In the genomic region with DNA sequence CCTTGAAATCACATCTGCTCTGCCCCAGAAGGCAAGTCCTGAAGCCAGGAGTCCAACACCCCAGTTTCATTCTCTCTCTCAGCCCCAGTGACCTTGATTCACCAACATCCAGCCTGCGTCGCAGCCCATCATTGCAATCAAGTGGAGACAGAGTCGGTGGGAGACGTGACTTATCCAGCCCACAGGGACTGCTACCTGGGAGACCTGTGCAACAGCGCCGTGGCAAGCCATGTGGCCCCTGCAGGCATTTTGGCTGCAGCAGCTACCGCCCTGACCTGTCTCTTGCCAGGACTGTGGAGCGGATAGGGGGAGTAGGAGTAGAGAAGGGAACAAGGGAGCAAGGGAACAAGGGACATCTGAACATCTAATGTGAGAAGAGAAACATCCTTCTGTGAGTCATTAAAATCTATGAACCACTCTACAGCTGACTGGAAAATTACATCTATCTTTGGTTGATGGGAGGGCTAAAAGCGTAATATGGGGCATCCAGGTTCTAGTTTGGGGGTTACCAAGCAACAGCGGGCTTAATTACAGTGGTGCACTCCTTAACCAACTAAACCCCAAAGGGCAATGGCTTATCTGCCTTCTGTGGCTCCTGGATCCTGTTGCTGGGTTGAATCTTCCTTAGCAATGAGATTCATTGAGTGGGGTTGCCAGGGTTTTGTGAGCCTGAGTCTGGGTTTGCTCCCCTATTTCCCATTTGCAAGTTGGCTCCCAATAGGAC, we compare ENCODE assay signal across 1 cellular context.
TF ChIP-seq lines count a peak whose summit lies in the region.

No MANE protein-coding gene starts in this region.

TF ChIP-seq in HepG2, 621 proteins besides CTCF, POLR2A, EP300 and RAD21 (continued from another document and continues in another):
- TF ChIP-seq, protein P1, sequence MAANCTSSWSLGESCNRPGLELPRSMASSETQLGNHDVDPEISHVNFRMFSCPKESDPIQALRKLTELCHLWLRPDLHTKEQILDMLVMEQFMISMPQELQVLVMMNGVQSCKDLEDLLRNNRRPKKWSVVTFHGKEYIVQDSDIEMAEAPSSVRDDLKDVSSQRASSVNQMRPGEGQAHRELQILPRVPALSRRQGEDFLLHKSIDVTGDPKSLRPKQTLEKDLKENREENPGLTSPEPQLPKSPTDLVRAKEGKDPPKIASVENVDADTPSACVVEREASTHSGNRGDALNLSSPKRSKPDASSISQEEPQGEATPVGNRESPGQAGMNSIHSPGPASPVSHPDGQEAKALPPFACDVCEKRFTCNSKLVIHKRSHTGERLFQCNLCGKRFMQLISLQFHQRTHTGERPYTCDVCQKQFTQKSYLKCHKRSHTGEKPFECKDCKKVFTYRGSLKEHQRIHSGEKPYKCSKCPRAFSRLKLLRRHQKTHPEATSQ (CRISPR knock-in tag; IDR thresholded peaks at IDR 0.05; ENCODE audit: borderline replicate concordance), result no peak
- TF ChIP-seq TBX3 (IDR thresholded peaks at IDR 0.05; ENCODE audit: borderline replicate concordance) (no peak), ZNF776 (CRISPR knock-in tag; IDR thresholded peaks at IDR 0.05) (no peak), ZNF124 (CRISPR knock-in tag; IDR thresholded peaks at IDR 0.05) (no peak), FOSL1 (CRISPR knock-in tag; IDR thresholded peaks at IDR 0.05; ENCODE audit: borderline replicate concordance) (no peak), CEBPG (CRISPR knock-in tag; IDR thresholded peaks at IDR 0.05) (peak; percentile 37; the same call in 1 of the 2 replicates), XRCC5 (optimal IDR thresholded peaks at IDR 0.05; ENCODE audit: low read length) (peak; percentile 99), ZMAT3 (CRISPR knock-in tag; conservative IDR thresholded peaks at IDR 0.05) (no peak), ARID2 (CRISPR knock-in tag; IDR thresholded peaks at IDR 0.05; ENCODE audit: borderline replicate concordance) (no peak), ZNF331 (CRISPR knock-in tag; IDR thresholded peaks at IDR 0.05) (peak; percentile 69; the same call in 1 of the 2 replicates), ZNF792 (CRISPR knock-in tag; IDR thresholded peaks at IDR 0.05) (0 out of 2 replicates have a peak, but pooled peaks have one; percentile 57), NFYC (CRISPR knock-in tag; IDR thresholded peaks at IDR 0.05) (no peak), MYC (CRISPR knock-in tag; IDR thresholded peaks at IDR 0.05; ENCODE audit: borderline replicate concordance) (peak; percentile 66; the same call in 1 of the 2 replicates), ZNF205 (CRISPR knock-in tag; IDR thresholded peaks at IDR 0.05) (peak; percentile 68; the same call in 1 of the 2 replicates), MTA1 (CRISPR knock-in tag; IDR thresholded peaks at IDR 0.05; ENCODE audit: borderline replicate concordance) (peak; percentile 51; the same call in 1 of the 2 replicates), AGO2 (optimal IDR thresholded peaks at IDR 0.05; ENCODE audit: low read depth, low read length) (no peak), CBX5 (CRISPR knock-in tag; IDR thresholded peaks at IDR 0.05; ENCODE audit: borderline replicate concordance) (peak; percentile 74; the same call in 1 of the 2 replicates), KDM2A (CRISPR knock-in tag; IDR thresholded peaks at IDR 0.05; ENCODE audit: borderline replicate concordance, low read depth) (peak; percentile 68; the same call in 1 of the 2 replicates), KMT2B (CRISPR knock-in tag; IDR thresholded peaks at IDR 0.05) (0 out of 2 replicates have a peak, but pooled peaks have one; percentile 23), ERF (CRISPR knock-in tag; IDR thresholded peaks at IDR 0.05) (peak; percentile 58; the same call in 1 of the 2 replicates), ZNF292 (CRISPR knock-in tag; IDR thresholded peaks at IDR 0.05; ENCODE audit: borderline replicate concordance, low read depth) (peak; percentile 64; the same call in 1 of the 2 replicates), SMAD3 (CRISPR knock-in tag; IDR thresholded peaks at IDR 0.05) (no peak), ZNF781 (CRISPR knock-in tag; IDR thresholded peaks at IDR 0.05; ENCODE audit: borderline replicate concordance, not compliant biosample characterization) (peak; percentile 59), TSC22D2 (CRISPR knock-in tag; IDR thresholded peaks at IDR 0.05; ENCODE audit: borderline replicate concordance) (no peak), KDM5B (CRISPR knock-in tag; IDR thresholded peaks at IDR 0.05; ENCODE audit: borderline replicate concordance) (0 out of 2 replicates have a peak, but pooled peaks have one; percentile 8), MYNN (CRISPR knock-in tag; IDR thresholded peaks at IDR 0.05; ENCODE audit: low read depth) (0 out of 2 replicates have a peak, but pooled peaks have one; percentile 85), FOXA3 (CRISPR knock-in tag; IDR thresholded peaks at IDR 0.05) (0 out of 2 replicates have a peak, but pooled peaks have one; percentile 16), DMAP1 (CRISPR knock-in tag; IDR thresholded peaks at IDR 0.05) (0 out of 2 replicates have a peak, but pooled peaks have one; percentile 47), NCOA2 (CRISPR knock-in tag; IDR thresholded peaks at IDR 0.05) (peak; percentile 16; the same call in 1 of the 2 replicates), HDAC2 (CRISPR knock-in tag; IDR thresholded peaks at IDR 0.05) (peak; percentile 56; the same call in 1 of the 2 replicates), NRL (CRISPR knock-in tag; IDR thresholded peaks at IDR 0.05; ENCODE audit: borderline replicate concordance) (peak; percentile 52; the same call in 1 of the 2 replicates), LCORL (IDR thresholded peaks at IDR 0.05) (no peak), LCORL (CRISPR knock-in tag; IDR thresholded peaks at IDR 0.05) (peak; percentile 64), ZFX (CRISPR knock-in tag; IDR thresholded peaks at IDR 0.05; ENCODE audit: low read depth) (peak; percentile 45; the same call in 1 of the 2 replicates), TEAD3 (CRISPR knock-in tag; optimal IDR thresholded peaks at IDR 0.05; ENCODE audit: borderline replicate concordance) (peak; percentile 86), ZNF367 (CRISPR knock-in tag; IDR thresholded peaks at IDR 0.05; ENCODE audit: borderline replicate concordance) (no peak)
- TF ChIP-seq, protein P2, sequence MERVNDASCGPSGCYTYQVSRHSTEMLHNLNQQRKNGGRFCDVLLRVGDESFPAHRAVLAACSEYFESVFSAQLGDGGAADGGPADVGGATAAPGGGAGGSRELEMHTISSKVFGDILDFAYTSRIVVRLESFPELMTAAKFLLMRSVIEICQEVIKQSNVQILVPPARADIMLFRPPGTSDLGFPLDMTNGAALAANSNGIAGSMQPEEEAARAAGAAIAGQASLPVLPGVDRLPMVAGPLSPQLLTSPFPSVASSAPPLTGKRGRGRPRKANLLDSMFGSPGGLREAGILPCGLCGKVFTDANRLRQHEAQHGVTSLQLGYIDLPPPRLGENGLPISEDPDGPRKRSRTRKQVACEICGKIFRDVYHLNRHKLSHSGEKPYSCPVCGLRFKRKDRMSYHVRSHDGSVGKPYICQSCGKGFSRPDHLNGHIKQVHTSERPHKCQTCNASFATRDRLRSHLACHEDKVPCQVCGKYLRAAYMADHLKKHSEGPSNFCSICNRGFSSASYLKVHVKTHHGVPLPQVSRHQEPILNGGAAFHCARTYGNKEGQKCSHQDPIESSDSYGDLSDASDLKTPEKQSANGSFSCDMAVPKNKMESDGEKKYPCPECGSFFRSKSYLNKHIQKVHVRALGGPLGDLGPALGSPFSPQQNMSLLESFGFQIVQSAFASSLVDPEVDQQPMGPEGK (CRISPR knock-in tag; IDR thresholded peaks at IDR 0.05), result peak; percentile 71
- TF ChIP-seq, protein P3, sequence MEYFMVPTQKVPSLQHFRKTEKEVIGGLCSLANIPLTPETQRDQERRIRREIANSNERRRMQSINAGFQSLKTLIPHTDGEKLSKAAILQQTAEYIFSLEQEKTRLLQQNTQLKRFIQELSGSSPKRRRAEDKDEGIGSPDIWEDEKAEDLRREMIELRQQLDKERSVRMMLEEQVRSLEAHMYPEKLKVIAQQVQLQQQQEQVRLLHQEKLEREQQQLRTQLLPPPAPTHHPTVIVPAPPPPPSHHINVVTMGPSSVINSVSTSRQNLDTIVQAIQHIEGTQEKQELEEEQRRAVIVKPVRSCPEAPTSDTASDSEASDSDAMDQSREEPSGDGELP (IDR thresholded peaks at IDR 0.05; ENCODE audit: borderline replicate concordance, low read depth), result 0 out of 2 replicates have a peak, but pooled peaks have one; percentile 16
- TF ChIP-seq, protein P4, sequence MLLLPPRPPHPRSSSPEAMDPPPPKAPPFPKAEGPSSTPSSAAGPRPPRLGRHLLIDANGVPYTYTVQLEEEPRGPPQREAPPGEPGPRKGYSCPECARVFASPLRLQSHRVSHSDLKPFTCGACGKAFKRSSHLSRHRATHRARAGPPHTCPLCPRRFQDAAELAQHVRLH (CRISPR knock-in tag; IDR thresholded peaks at IDR 0.05; ENCODE audit: borderline replicate concordance, low read depth), result peak; percentile 56; the same call in 1 of the 2 replicates
- TF ChIP-seq, protein P5, sequence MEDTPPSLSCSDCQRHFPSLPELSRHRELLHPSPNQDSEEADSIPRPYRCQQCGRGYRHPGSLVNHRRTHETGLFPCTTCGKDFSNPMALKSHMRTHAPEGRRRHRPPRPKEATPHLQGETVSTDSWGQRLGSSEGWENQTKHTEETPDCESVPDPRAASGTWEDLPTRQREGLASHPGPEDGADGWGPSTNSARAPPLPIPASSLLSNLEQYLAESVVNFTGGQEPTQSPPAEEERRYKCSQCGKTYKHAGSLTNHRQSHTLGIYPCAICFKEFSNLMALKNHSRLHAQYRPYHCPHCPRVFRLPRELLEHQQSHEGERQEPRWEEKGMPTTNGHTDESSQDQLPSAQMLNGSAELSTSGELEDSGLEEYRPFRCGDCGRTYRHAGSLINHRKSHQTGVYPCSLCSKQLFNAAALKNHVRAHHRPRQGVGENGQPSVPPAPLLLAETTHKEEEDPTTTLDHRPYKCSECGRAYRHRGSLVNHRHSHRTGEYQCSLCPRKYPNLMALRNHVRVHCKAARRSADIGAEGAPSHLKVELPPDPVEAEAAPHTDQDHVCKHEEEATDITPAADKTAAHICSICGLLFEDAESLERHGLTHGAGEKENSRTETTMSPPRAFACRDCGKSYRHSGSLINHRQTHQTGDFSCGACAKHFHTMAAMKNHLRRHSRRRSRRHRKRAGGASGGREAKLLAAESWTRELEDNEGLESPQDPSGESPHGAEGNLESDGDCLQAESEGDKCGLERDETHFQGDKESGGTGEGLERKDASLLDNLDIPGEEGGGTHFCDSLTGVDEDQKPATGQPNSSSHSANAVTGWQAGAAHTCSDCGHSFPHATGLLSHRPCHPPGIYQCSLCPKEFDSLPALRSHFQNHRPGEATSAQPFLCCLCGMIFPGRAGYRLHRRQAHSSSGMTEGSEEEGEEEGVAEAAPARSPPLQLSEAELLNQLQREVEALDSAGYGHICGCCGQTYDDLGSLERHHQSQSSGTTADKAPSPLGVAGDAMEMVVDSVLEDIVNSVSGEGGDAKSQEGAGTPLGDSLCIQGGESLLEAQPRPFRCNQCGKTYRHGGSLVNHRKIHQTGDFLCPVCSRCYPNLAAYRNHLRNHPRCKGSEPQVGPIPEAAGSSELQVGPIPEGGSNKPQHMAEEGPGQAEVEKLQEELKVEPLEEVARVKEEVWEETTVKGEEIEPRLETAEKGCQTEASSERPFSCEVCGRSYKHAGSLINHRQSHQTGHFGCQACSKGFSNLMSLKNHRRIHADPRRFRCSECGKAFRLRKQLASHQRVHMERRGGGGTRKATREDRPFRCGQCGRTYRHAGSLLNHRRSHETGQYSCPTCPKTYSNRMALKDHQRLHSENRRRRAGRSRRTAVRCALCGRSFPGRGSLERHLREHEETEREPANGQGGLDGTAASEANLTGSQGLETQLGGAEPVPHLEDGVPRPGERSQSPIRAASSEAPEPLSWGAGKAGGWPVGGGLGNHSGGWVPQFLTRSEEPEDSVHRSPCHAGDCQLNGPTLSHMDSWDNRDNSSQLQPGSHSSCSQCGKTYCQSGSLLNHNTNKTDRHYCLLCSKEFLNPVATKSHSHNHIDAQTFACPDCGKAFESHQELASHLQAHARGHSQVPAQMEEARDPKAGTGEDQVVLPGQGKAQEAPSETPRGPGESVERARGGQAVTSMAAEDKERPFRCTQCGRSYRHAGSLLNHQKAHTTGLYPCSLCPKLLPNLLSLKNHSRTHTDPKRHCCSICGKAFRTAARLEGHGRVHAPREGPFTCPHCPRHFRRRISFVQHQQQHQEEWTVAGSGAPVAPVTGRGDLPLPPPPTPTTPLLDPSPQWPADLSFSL (CRISPR knock-in tag; IDR thresholded peaks at IDR 0.05), result no peak
- TF ChIP-seq, protein P6, sequence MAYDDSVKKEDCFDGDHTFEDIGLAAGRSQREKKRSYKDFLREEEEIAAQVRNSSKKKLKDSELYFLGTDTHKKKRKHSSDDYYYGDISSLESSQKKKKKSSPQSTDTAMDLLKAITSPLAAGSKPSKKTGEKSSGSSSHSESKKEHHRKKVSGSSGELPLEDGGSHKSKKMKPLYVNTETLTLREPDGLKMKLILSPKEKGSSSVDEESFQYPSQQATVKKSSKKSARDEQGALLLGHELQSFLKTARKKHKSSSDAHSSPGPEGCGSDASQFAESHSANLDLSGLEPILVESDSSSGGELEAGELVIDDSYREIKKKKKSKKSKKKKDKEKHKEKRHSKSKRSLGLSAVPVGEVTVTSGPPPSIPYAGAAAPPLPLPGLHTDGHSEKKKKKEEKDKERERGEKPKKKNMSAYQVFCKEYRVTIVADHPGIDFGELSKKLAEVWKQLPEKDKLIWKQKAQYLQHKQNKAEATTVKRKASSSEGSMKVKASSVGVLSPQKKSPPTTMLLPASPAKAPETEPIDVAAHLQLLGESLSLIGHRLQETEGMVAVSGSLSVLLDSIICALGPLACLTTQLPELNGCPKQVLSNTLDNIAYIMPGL (CRISPR knock-in tag; IDR thresholded peaks at IDR 0.05; ENCODE audit: borderline replicate concordance in 1 of 2, low read depth in 1 of 2), result peak in 1 of 2 experiments; percentile 91; a peak in 2 of 4 replicates
- TF ChIP-seq, protein P7, sequence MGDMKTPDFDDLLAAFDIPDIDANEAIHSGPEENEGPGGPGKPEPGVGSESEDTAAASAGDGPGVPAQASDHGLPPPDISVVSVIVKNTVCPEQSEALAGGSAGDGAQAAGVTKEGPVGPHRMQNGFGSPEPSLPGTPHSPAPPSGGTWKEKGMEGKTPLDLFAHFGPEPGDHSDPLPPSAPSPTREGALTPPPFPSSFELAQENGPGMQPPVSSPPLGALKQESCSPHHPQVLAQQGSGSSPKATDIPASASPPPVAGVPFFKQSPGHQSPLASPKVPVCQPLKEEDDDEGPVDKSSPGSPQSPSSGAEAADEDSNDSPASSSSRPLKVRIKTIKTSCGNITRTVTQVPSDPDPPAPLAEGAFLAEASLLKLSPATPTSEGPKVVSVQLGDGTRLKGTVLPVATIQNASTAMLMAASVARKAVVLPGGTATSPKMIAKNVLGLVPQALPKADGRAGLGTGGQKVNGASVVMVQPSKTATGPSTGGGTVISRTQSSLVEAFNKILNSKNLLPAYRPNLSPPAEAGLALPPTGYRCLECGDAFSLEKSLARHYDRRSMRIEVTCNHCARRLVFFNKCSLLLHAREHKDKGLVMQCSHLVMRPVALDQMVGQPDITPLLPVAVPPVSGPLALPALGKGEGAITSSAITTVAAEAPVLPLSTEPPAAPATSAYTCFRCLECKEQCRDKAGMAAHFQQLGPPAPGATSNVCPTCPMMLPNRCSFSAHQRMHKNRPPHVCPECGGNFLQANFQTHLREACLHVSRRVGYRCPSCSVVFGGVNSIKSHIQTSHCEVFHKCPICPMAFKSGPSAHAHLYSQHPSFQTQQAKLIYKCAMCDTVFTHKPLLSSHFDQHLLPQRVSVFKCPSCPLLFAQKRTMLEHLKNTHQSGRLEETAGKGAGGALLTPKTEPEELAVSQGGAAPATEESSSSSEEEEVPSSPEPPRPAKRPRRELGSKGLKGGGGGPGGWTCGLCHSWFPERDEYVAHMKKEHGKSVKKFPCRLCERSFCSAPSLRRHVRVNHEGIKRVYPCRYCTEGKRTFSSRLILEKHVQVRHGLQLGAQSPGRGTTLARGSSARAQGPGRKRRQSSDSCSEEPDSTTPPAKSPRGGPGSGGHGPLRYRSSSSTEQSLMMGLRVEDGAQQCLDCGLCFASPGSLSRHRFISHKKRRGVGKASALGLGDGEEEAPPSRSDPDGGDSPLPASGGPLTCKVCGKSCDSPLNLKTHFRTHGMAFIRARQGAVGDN (CRISPR knock-in tag; IDR thresholded peaks at IDR 0.05), result peak; percentile 71
